12 cellular contexts compared by ENCODE assay signal in the genomic region with DNA sequence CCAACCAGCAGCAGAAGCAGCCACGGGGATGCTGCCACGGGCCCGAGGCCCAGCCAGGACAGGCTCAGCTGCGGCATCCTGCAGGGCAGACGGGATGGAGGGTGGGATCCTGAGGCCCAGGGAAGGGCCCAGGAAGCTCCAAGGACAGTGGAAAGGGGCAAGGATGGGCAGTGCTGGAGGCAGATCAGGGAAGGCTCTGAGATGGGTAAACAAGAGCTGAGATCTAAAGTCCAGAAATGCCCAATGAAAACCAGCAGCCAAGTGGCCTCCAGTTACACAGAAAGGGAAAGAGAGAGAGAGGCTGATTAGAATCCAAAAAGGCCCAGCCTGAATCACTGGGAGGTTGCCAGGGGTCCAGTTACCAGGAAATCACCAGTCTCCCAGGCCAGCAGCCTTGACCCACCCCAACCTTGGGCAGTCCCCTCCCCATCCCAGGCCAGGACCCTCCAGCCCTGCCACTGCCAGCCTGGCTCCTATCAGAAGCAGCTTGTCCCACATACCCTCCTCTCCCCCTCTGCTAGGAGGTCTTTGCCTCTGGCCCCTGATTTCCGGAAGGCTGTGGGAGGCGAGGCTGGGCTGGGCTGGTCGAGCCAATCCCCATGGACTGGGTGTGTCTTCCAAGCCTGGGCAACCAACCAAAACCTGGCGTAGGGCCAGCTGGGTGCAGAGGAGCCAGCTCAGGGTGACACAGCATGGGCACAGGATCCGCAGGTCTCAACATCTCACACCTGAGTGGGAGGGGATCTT. TPM values are rescaled to one million over a fixed set of nuclear protein-coding genes. Genes with fewer than 3 reads are reported as not detected.
DNase-seq lines count a peak whose midpoint lies in the region; ATAC-seq lines count a peak whose summit lies in the region.
"Had no signal": no experiment of that assay in that cellular context is flagged by ENCODE, and none has a peak within 500 bp of the region (broad histone marks: within the 10 kb centered on the region; RNA-seq: fewer than 3 reads in every experiment).

A gene with protein sequence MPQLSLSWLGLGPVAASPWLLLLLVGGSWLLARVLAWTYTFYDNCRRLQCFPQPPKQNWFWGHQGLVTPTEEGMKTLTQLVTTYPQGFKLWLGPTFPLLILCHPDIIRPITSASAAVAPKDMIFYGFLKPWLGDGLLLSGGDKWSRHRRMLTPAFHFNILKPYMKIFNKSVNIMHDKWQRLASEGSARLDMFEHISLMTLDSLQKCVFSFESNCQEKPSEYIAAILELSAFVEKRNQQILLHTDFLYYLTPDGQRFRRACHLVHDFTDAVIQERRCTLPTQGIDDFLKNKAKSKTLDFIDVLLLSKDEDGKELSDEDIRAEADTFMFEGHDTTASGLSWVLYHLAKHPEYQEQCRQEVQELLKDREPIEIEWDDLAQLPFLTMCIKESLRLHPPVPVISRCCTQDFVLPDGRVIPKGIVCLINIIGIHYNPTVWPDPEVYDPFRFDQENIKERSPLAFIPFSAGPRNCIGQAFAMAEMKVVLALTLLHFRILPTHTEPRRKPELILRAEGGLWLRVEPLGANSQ (minus strand): TSS at position 198 of the 747 bp plus-strand sequence. CDS start 121 bp downstream, at position 77.

- peak within 1 kb of the TSS; percentile 36 for H3K27ac ChIP-seq in caudate nucleus (ENCODE audit: low read depth, low read length)

- intact Hi-C loops in activated T-helper 1 cell treated with anti-CD3 and anti-CD28 coated beads, Interleukin-12 subunit alpha, Interleukin-12 subunit beta, Interleukin-2, Interleukin-4 antibody, amounts not matched to agents 30 ng/mL and 10 ng/mL and 1 ng/mL, durations not matched to agents 14 hours and 24 hours and 36 hours (cut with micrococcal nuclease), result no loop called here

- H3K4me1 Mint-ChIP-seq in activated T-helper 1 cell treated with anti-CD3 and anti-CD28 coated beads, Interleukin-12 subunit alpha, Interleukin-12 subunit beta, Interleukin-2, Interleukin-4 antibody, amounts not matched to agents 30 ng/mL and 10 ng/mL and 1 ng/mL, durations not matched to agents 14 hours and 24 hours and 36 hours (ENCODE audit: low read depth), result no peaks in the 10 kb centered on the region
- H3K4me1 Mint-ChIP-seq: endodermal cell had no signal

- H3K27ac Mint-ChIP-seq in activated T-helper 1 cell treated with anti-CD3 and anti-CD28 coated beads, Interleukin-12 subunit alpha, Interleukin-12 subunit beta, Interleukin-2, Interleukin-4 antibody, amounts not matched to agents 30 ng/mL and 10 ng/mL and 1 ng/mL, durations not matched to agents 14 hours and 24 hours and 36 hours, result no peak within 1 kb of the TSS
- H3K27ac Mint-ChIP-seq: activated CD8-positive, alpha-beta T cell treated with anti-CD3 and anti-CD28 coated beads for 36 hours; endodermal cell had no signal

- H3K36me3 Mint-ChIP-seq in activated T-helper 1 cell treated with anti-CD3 and anti-CD28 coated beads, Interleukin-12 subunit alpha, Interleukin-12 subunit beta, Interleukin-2, Interleukin-4 antibody, amounts not matched to agents 30 ng/mL and 10 ng/mL and 1 ng/mL, durations not matched to agents 14 hours and 24 hours and 36 hours (ENCODE audit: low read depth), result no peaks in the 10 kb centered on the region

- ATAC-seq in HG03439 (IDR thresholded peaks at IDR 0.05; ENCODE audit: unreplicated experiment) (no peak), HG03095 (IDR thresholded peaks at IDR 0.05; ENCODE audit: unreplicated experiment) (no peak)
- ATAC-seq: activated CD8-positive, alpha-beta T cell treated with anti-CD3 and anti-CD28 coated beads for 36 hours; naive thymus-derived CD8-positive, alpha-beta T cell had no signal

- no peaks in the 10 kb centered on the region for H3K27me3 Mint-ChIP-seq in activated T-helper 1 cell treated with anti-CD3 and anti-CD28 coated beads, Interleukin-12 subunit alpha, Interleukin-12 subunit beta, Interleukin-2, Interleukin-4 antibody, amounts not matched to agents 30 ng/mL and 10 ng/mL and 1 ng/mL, durations not matched to agents 14 hours and 24 hours and 36 hours (ENCODE audit: insufficient read depth)

- H3K9me3 Mint-ChIP-seq in activated T-helper 1 cell treated with anti-CD3 and anti-CD28 coated beads, Interleukin-12 subunit alpha, Interleukin-12 subunit beta, Interleukin-2, Interleukin-4 antibody, amounts not matched to agents 30 ng/mL and 10 ng/mL and 1 ng/mL, durations not matched to agents 14 hours and 24 hours and 36 hours, result peaks cover 13% of the 10 kb centered on the region

- no peak within 1 kb of the TSS for H3K4me3 Mint-ChIP-seq in activated T-helper 1 cell treated with anti-CD3 and anti-CD28 coated beads, Interleukin-12 subunit alpha, Interleukin-12 subunit beta, Interleukin-2, Interleukin-4 antibody, amounts not matched to agents 30 ng/mL and 10 ng/mL and 1 ng/mL, durations not matched to agents 14 hours and 24 hours and 36 hours
- H3K4me3 Mint-ChIP-seq: activated CD8-positive, alpha-beta T cell treated with anti-CD3 and anti-CD28 coated beads for 36 hours; endodermal cell had no signal

- peak; percentile 15 for DNase-seq in COR-L47 (lab: John Stamatoyannopoulos, UW)
- DNase-seq in NCI-H1092 (lab: John Stamatoyannopoulos, UW), result peak; percentile 15
- peak in 48 of 61 donors; percentile 0 to 82 (median 42) for DNase-seq in caudate nucleus (lab: John Stamatoyannopoulos, UW)
- DNase-seq in mucosa of gallbladder (ENCODE audit: low spot score), result peak; percentile 92
- no peak for DNase-seq in activated T-helper 1 cell treated with anti-CD3 and anti-CD28 coated beads, Interleukin-12 subunit alpha, Interleukin-12 subunit beta, Interleukin-2, Interleukin-4 antibody, amounts not matched to agents 30 ng/mL and 10 ng/mL and 1 ng/mL, durations not matched to agents 14 hours and 24 hours and 36 hours (ENCODE audit: low spot score)
- DNase-seq in NCI-H1694 treated with DMSO at 0.1 percent for 48 hours (lab: John Stamatoyannopoulos, UW), result no peak
- DNase-seq: endodermal cell; naive thymus-derived CD8-positive, alpha-beta T cell had no signal

RNA-seq across cellular contexts. Expression of the gene that starts here (rescaled TPM):
- 87.2 TPM for total RNA-seq in mucosa of gallbladder
- not detected in 2 replicates for total RNA-seq in activated T-helper 1 cell treated with anti-CD3 and anti-CD28 coated beads, Interleukin-12 subunit alpha, Interleukin-12 subunit beta, Interleukin-2, Interleukin-4 antibody, amounts not matched to agents 30 ng/mL and 10 ng/mL and 1 ng/mL, durations not matched to agents 14 hours and 24 hours and 36 hours
- total RNA-seq: activated CD8-positive, alpha-beta T cell treated with anti-CD3 and anti-CD28 coated beads for 36 hours; endodermal cell; H1; naive thymus-derived CD8-positive, alpha-beta T cell had no signal

Comparison
In these comparisons a context has a peak if more than half of its experiments do, and no peak if none do; other contexts are left out.
1. RNA of the gene that starts here (total RNA-seq): 87.2 TPM in mucosa of gallbladder (single experiment); not detected in activated T-helper 1 cell treated with anti-CD3 and anti-CD28 coated beads, Interleukin-12 subunit alpha, Interleukin-12 subunit beta, Interleukin-2, Interleukin-4 antibody, amounts not matched to agents 30 ng/mL and 10 ng/mL and 1 ng/mL, durations not matched to agents 14 hours and 24 hours and 36 hours; every median in the first group is over 10 times any median in the second.
2. DNase-seq: peak in COR-L47 (single experiment), NCI-H1092 (single experiment), caudate nucleus (48 of 61) and mucosa of gallbladder (single experiment); none in activated T-helper 1 cell treated with anti-CD3 and anti-CD28 coated beads, Interleukin-12 subunit alpha, Interleukin-12 subunit beta, Interleukin-2, Interleukin-4 antibody, amounts not matched to agents 30 ng/mL and 10 ng/mL and 1 ng/mL, durations not matched to agents 14 hours and 24 hours and 36 hours (single experiment) and NCI-H1694 treated with DMSO at 0.1 percent for 48 hours (single experiment).